ENCODE assay signal across 8 cellular contexts in genomic region chr2:152336103-152336853, GRCh38. TPM values are rescaled to one million over a fixed set of nuclear protein-coding genes. Genes with fewer than 3 reads are reported as not detected.
DNase-seq lines count a peak whose midpoint lies in the region; ATAC-seq, FAIRE-seq and TF ChIP-seq lines count a peak whose summit lies in the region.

No MANE protein-coding gene starts in this region.

- peaks cover 47% of the 10 kb centered on the region for H3K27me3 Mint-ChIP-seq in activated naive CD8-positive, alpha-beta T cell treated with anti-CD3 and anti-CD28 coated beads for 36 hours

- H3K36me3 Mint-ChIP-seq in activated naive CD8-positive, alpha-beta T cell treated with anti-CD3 and anti-CD28 coated beads for 36 hours = no peaks in the 10 kb centered on the region

- TF ChIP-seq CTCF in AG09309 (IDR thresholded peaks at IDR 0.05; ENCODE audit: control insufficient read depth, insufficient read depth, low read depth, low read length, missing control alignments) = no peak
- TF ChIP-seq CTCF in pancreas (IDR thresholded peaks at IDR 0.05) = no peak

- H3K4me1 Mint-ChIP-seq in activated naive CD8-positive, alpha-beta T cell treated with anti-CD3 and anti-CD28 coated beads for 36 hours = peaks cover 5% of the 10 kb centered on the region

- H3K36me3 ChIP-seq in HUES64 (ENCODE audit: insufficient read depth, low read length) (no peaks in the 10 kb centered on the region), pancreas (no peaks in the 10 kb centered on the region)

- no peak for DNase-seq in AG09309 (ENCODE audit: low read depth)
- peak; percentile 13 for DNase-seq in activated naive CD8-positive, alpha-beta T cell treated with anti-CD3 and anti-CD28 coated beads for 36 hours
- DNase-seq in left cardiac atrium = peak; percentile 75
- DNase-seq in pancreas = peak; percentile 17 to 80 (median 51)
- DNase-seq in T1000 (lab: John Stamatoyannopoulos, UW) = no peak
- DNase-seq in SKM-1 treated with dmso at 0.1 percent for 144 hours (lab: John Stamatoyannopoulos, UW; ENCODE audit: unreplicated experiment) = no peak

- H3K27me3 ChIP-seq in HUES64 (ENCODE audit: insufficient read depth, low read length) = peaks cover 9% of the 10 kb centered on the region; the same call in 1 of the 2 replicates
- H3K27me3 ChIP-seq in pancreas = no peaks in the 10 kb centered on the region

- H3K4me3 Mint-ChIP-seq in activated naive CD8-positive, alpha-beta T cell treated with anti-CD3 and anti-CD28 coated beads for 36 hours = peak overlapping the region; percentile 74

- H3K9me3 Mint-ChIP-seq in activated naive CD8-positive, alpha-beta T cell treated with anti-CD3 and anti-CD28 coated beads for 36 hours = no peaks in the 10 kb centered on the region

- intact Hi-C loops in left cardiac atrium (cut with DNase I) = loop anchor here (5.0 to 10.0 kb wide), 3 partner anchors 144 to 299 kb away; no protein-coding TSS in a partner anchor
- intact Hi-C loops in pancreas (cut with DNase I) = no loop called here

- peaks cover 23% of the 10 kb centered on the region for H3K4me1 ChIP-seq in HUES64 (ENCODE audit: insufficient read depth, low read length)
- peaks cover 0 to 5% (median 0%) of the 10 kb centered on the region in 3 donors for H3K4me1 ChIP-seq in pancreas

- FAIRE-seq in pancreas (lab: Jason Lieb, UNC) = no peak

- ATAC-seq in GM18498 (IDR thresholded peaks at IDR 0.05; ENCODE audit: unreplicated experiment) = peak; percentile 34
- peak; percentile 54 to 70 for ATAC-seq in left cardiac atrium
- peak; percentile 36 to 67 (median 58) for ATAC-seq in pancreas

- H3K4me3 ChIP-seq in AG09309 (ENCODE audit: control insufficient read depth, low read depth, low read length) (peak overlapping the region; percentile 88), HUES64 (ENCODE audit: low read length) (peak overlapping the region; percentile 94), pancreas (peak overlapping the region; percentile 75 to 96 (median 95))

- no peak overlapping the region for H3K27ac ChIP-seq in HUES64 (ENCODE audit: low read depth, low read length)
- H3K27ac ChIP-seq in pancreas = peak overlapping the region; percentile 36 to 85 (median 67)

- H3K9me3 ChIP-seq in HUES64 (ENCODE audit: insufficient read depth, low read depth, low read length) = no peaks in the 10 kb centered on the region
- no peaks in the 10 kb centered on the region for H3K9me3 ChIP-seq in pancreas

- no peak overlapping the region for H3K27ac Mint-ChIP-seq in activated naive CD8-positive, alpha-beta T cell treated with anti-CD3 and anti-CD28 coated beads for 36 hours

- H3K9ac ChIP-seq in HUES64 (ENCODE audit: low read depth, low read length) = peak overlapping the region; percentile 87

- under 1% methylated on average over 42 of the region's 42 CpGs for WGBS in HUES64
- WGBS in pancreas, 2 donors = 1 to 2% methylated on average over 39 to 42 of the region's 42 CpGs

RNA-seq across cellular contexts. Expression of gene FMNL2, which starts 1.3 kb away (rescaled TPM):
- polyA plus RNA-seq in HUES64 (2013, experiment 1 of 2) = 26.1 TPM
- polyA plus RNA-seq in HUES64 (2013, experiment 2 of 2) = 32.8 TPM
- total RNA-seq in activated naive CD8-positive, alpha-beta T cell treated with anti-CD3 and anti-CD28 coated beads for 36 hours = 1 to 10 TPM in 1 of 2 experiments, under 1 TPM in 1; 0.98 to 1.3 TPM
- 10 to 100 TPM; 11.3 to 16.6 TPM for total RNA-seq in left cardiac atrium
- 10 to 100 TPM in 3 of 6 donors, 1 to 10 TPM in 3; 7.5 to 22.3 (median 9.4) TPM for total RNA-seq in pancreas
- 10 to 100 TPM; 11.9 to 13.3 TPM for polyA plus RNA-seq in pancreas

Comparison
In these comparisons a context has a peak if more than half of its experiments do, and no peak if none do; other contexts are left out.
1. DNase-seq: peak in activated naive CD8-positive, alpha-beta T cell treated with anti-CD3 and anti-CD28 coated beads for 36 hours (single experiment), left cardiac atrium (single experiment) and pancreas (6 of 6); none in AG09309 (single experiment), T1000 (single experiment) and SKM-1 treated with dmso at 0.1 percent for 144 hours (single experiment).
2. intact Hi-C loops: an anchor here in left cardiac atrium (5.0 to 10.0 kb wide); none called in pancreas.
3. Peak in every context shown above with its lines, with median percentiles within 50 percentile points of each other: H3K4me3 ChIP-seq and ATAC-seq.